ENCODE assay signal across 8 cellular contexts in the genomic region with DNA sequence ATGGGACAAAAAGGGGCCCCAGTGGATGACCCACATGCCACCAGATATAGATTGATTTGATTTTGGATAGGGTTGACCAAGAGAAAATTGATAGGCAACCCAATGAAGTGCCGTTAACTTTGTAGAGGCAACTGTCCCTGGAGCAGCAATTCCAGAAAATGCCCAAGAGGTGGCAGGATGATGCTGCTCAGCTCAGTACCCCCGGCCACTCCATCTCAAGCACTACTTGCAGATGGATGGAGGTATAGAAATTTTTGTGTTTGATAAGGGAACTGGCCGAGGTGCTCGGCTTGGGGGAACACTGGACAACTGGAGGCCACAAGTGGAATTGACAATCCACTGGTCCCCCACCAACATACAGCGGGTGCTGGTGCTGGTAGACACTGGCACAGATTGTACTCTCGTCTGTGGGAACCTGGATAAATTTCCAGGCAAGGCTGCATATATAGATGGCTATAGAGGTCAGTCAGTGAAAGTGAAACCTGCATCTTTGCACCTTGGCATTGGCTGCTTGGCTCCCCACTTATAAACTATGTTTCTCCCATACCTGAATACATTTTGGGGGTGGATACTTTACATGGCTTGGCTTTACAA.
DNase-seq lines count a peak whose midpoint lies in the region; ATAC-seq and TF ChIP-seq lines count a peak whose summit lies in the region.

No MANE protein-coding gene starts in this region.

- H3K36me3 ChIP-seq in Panc1 (ENCODE audit: control insufficient read depth, insufficient read depth, low read length), result no peaks in the 10 kb centered on the region

- no peak overlapping the region for H3K4me3 ChIP-seq in Panc1 (ENCODE audit: low read depth in 2 of 2, low read length in 2 of 2)

- H3K27ac ChIP-seq in Panc1 (ENCODE audit: low read length) (no peak overlapping the region), caudate nucleus (ENCODE audit: low read depth, low read length) (no peak overlapping the region), substantia nigra (ENCODE audit: low read depth, low read length, poor library complexity, severe bottlenecking) (no peak overlapping the region)

- peak; percentile 73 for TF ChIP-seq CTCF in Panc1 (IDR thresholded peaks at IDR 0.05)

- ATAC-seq in Panc1, result peak; percentile 79

- POLR2A ChIA-PET in Panc1 (lab: Charles Lee), result no interaction called here

- H3K4me1 ChIP-seq in Panc1 (ENCODE audit: control insufficient read depth, insufficient read depth, low read length), result no peaks in the 10 kb centered on the region

- no peaks in the 10 kb centered on the region for H3K27me3 ChIP-seq in Panc1 (ENCODE audit: control insufficient read depth, insufficient read depth, low read length)

- intact Hi-C loops in Panc1 (cut with micrococcal nuclease; ENCODE audit: unreplicated experiment), result loop anchor here (5.0 to 10.0 kb wide), 2 partner anchors 276 to 353 kb away; no protein-coding TSS in a partner anchor

- peak; percentile 24 for DNase-seq in activated naive CD4-positive, alpha-beta T cell treated with Interleukin-2 at 50 U/mL for 16 hours
- no peak for DNase-seq in activated naive CD4-positive, alpha-beta T cell (lab: John Stamatoyannopoulos, UW)
- DNase-seq in HK-2 (ENCODE audit: unreplicated experiment) (peak; percentile 28), Panc1 (ENCODE audit: low read depth, low spot score) (no peak), caudate nucleus (lab: John Stamatoyannopoulos, UW) (peak in 45 of 61 donors; percentile 4 to 77 (median 24)), kidney tubule cell (ENCODE audit: low spot score) (peak; percentile 69), substantia nigra (lab: John Stamatoyannopoulos, UW) (peak in 39 of 49 donors; percentile 4 to 63 (median 32)), inferior parietal cortex (ENCODE audit: extremely low spot score) (no peak)

- in situ Hi-C loops in Panc1 (cut with HindIII; ENCODE audit: low pct_unique_long_range_greater_than_20kb, low sequenced_read_pairs), result no loop called here

- CTCF ChIA-PET in Panc1 (lab: Charles Lee), result no interaction called here

- BruUV-seq in Panc1 (replicated peaks; lab: Mats Ljungman, UMichigan), result no TSS peak

- no peaks in the 10 kb centered on the region for H3K9me3 ChIP-seq in Panc1 (ENCODE audit: control insufficient read depth, insufficient read depth, low read depth, low read length)

Comparison
In these comparisons a context has a peak if more than half of its experiments do, and no peak if none do; other contexts are left out.
1. DNase-seq: peak in activated naive CD4-positive, alpha-beta T cell treated with Interleukin-2 at 50 U/mL for 16 hours (single experiment), HK-2 (single experiment), caudate nucleus (45 of 61), kidney tubule cell (single experiment) and substantia nigra (39 of 49); none in activated naive CD4-positive, alpha-beta T cell (0 of 4), Panc1 (single experiment) and inferior parietal cortex (single experiment).